Comparison of ENCODE assay signal across 12 cellular contexts in the genomic region with DNA sequence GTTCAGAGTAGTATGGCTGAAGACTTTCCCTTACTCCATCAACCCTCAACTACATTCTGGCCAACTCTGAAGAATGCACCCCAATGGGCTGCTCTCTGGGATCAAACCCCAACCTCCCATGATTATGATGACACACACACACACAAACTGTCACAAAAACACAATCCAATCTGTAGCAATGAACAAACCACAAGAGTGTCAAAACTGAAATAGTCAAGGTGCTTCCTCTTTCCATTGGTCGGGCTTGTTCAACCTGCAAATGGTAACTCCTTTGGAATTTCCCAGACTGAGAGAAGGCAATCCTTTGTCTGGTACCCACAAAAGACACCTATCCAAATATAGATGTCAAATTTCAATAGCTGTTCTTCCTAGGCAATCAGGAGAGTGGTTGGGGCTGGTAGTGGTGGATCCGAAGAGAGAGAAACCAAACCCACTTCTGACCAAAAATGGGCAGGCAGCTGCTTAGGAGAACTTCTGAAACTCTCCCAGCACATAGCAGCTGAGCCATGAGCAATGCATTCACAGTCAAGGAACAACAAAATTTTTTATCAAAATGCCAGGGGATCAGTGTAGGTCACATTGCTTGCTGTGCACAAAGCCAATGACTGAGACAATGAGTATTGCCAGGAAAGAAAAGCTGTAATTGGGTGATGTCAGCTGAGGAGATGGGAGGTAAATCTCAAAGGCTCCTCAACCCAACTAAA.
DNase-seq lines count a peak whose midpoint lies in the region; FAIRE-seq and TF ChIP-seq lines count a peak whose summit lies in the region.
"Had no signal": no experiment of that assay in that cellular context is flagged by ENCODE, and none has a peak within 500 bp of the region (broad histone marks: within the 10 kb centered on the region; RNA-seq: fewer than 3 reads in every experiment).

No MANE protein-coding gene starts in this region.

- in situ Hi-C loops in GM23248 (cut with MboI): no loop called here

- no peak overlapping the region for H3K9ac ChIP-seq in GM23248

- peak overlapping the region; percentile 63 for H3K27ac ChIP-seq in GM23248

- peaks cover 97% of the 10 kb centered on the region for H3K79me2 ChIP-seq in GM23248 (ENCODE audit: insufficient read depth)

- H3K4me1 ChIP-seq in GM23248 (ENCODE audit: insufficient read depth): peaks cover 67% of the 10 kb centered on the region

- no peak for TF ChIP-seq CTCF in fibroblast of the aortic adventitia (IDR thresholded peaks at IDR 0.05; ENCODE audit: insufficient read depth, low read length)

- peaks cover 15% of the 10 kb centered on the region for H3K36me3 ChIP-seq in GM23248 (ENCODE audit: low read depth)

- no peaks in the 10 kb centered on the region for H4K20me1 ChIP-seq in GM23248 (ENCODE audit: insufficient read depth)

- H3K4me3 ChIP-seq in GM23248 (peak overlapping the region; percentile 11; the same call in 1 of the 2 replicates), fibroblast of the aortic adventitia (ENCODE audit: low read depth, low read length) (no peak overlapping the region)

- H3K9me2 ChIP-seq in GM23248 (ENCODE audit: insufficient read depth): no peaks in the 10 kb centered on the region

- peak overlapping the region; percentile 33 for H3K4me2 ChIP-seq in GM23248 (ENCODE audit: unreplicated experiment)

- peak; percentile 88 for FAIRE-seq in GM12891 (lab: Jason Lieb, UNC)
- FAIRE-seq: TTC549 had no signal

- no peak for TF ChIP-seq POLR2A in GM12891 (IDR thresholded peaks at IDR 0.05; ENCODE audit: low read depth, low read length)

- H3F3A ChIP-seq in GM23248 (ENCODE audit: insufficient read depth): peaks cover 53% of the 10 kb centered on the region

- DNase-seq in GM12891 (ENCODE audit: insufficient read length, low spot score): no peak
- DNase-seq in GM23248: peak; percentile 72
- DNase-seq in LHCN-M2 (ENCODE audit: low read depth): peak; percentile 48
- DNase-seq in fibroblast of the aortic adventitia (ENCODE audit: low read depth): peak; percentile 53
- no peak for DNase-seq in NCI-H1092 treated with DMSO at 0.1 percent for 48 hours (lab: John Stamatoyannopoulos, UW)
- no peak for DNase-seq in hepatic stellate cell (ENCODE audit: low spot score)
- DNase-seq in pons (ENCODE audit: low spot score): no peak
- DNase-seq in LoVo (ENCODE audit: low spot score): no peak
- DNase-seq: activated T-cell treated with anti-CD3 and anti-CD28 coated beads for 4 hours; CD8-positive, alpha-beta memory T cell; NCI-H1694 treated with DMSO at 0.1 percent for 48 hours had no signal

- no peaks in the 10 kb centered on the region for H3K9me3 ChIP-seq in GM23248 (ENCODE audit: low read depth)

- no peak overlapping the region for H2AFZ ChIP-seq in GM23248

- WGBS in GM23248 (ENCODE audit: low coverage in 1 of 2, low lambda C conversion rate in 2 of 2, missing lambda C conversion rate in 2 of 2), 2 experiments: 98% methylated on average over 2 of the region's 2 CpGs

- H3K27me3 ChIP-seq in GM23248 (replicated peaks; ENCODE audit: insufficient read depth): no peaks in the 10 kb centered on the region

TF ChIP-seq in GM12891, 5 proteins besides CTCF, POLR2A, EP300 and RAD21:
- TF ChIP-seq PAX5 (IDR thresholded peaks at IDR 0.05; ENCODE audit: insufficient read depth, low read length, severe bottlenecking) (no peak), SPI1 (IDR thresholded peaks at IDR 0.05; ENCODE audit: low read depth, low read length) (peak; percentile 65)

Comparison
In these comparisons a context has a peak if more than half of its experiments do, and no peak if none do; other contexts are left out.
1. DNase-seq: peak in GM23248 (single experiment), LHCN-M2 (single experiment) and fibroblast of the aortic adventitia (single experiment); none in GM12891 (single experiment), NCI-H1092 treated with DMSO at 0.1 percent for 48 hours (single experiment), hepatic stellate cell (single experiment), pons (single experiment) and LoVo (single experiment).